1 cellular context compared by ENCODE assay signal in the genomic region with DNA sequence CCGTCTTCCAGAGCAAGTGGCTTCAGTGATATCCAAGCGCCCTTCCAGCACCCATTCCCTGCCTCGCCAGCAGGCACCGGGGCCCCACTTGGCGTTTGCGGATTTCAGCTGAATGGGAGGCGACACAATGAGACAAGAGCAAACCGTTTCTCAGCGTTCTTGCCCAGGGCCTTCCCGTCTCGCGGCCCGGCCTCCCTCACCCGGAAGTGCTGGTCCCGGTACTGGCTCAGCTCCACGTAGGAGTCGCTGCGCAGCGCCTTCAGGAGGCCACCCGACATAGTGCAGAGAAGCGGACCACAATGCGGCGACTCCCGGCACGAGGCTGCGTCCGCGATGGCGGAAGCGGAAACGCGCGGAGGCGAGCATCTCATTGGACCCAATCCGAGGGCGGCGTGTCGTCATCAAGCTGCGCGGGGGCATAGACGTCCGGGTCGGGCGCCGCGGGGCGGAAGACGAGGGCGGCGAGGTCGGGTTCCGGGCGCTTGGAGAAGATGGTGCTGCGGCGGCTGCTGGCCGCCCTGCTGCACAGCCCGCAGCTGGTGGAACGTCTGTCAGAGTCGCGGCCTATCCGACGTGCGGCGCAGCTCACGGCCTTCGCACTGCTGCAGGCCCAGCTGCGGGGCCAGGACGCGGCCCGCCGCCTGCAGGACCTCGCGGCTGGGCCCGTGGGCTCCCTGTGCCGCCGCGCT.
TF ChIP-seq lines count a peak whose summit lies in the region.

Gene NCBP2, minus strand, starts transcription at position 303 of the 689 bp plus-strand sequence. Its CDS starts 25 bp downstream, at position 278.

TF ChIP-seq in WTC11, 78 proteins besides CTCF, POLR2A, EP300 and RAD21 (continued from another document):
- TF ChIP-seq, protein P1, sequence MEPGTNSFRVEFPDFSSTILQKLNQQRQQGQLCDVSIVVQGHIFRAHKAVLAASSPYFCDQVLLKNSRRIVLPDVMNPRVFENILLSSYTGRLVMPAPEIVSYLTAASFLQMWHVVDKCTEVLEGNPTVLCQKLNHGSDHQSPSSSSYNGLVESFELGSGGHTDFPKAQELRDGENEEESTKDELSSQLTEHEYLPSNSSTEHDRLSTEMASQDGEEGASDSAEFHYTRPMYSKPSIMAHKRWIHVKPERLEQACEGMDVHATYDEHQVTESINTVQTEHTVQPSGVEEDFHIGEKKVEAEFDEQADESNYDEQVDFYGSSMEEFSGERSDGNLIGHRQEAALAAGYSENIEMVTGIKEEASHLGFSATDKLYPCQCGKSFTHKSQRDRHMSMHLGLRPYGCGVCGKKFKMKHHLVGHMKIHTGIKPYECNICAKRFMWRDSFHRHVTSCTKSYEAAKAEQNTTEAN (CRISPR knock-in tag; IDR thresholded peaks at IDR 0.05): peak; percentile 83; the same call in 1 of the 2 replicates
- peak; percentile 98 for TF ChIP-seq ARID4B (CRISPR knock-in tag; IDR thresholded peaks at IDR 0.05; ENCODE audit: borderline replicate concordance)
- peak; percentile 89 for TF ChIP-seq GABPB1 (CRISPR knock-in tag; IDR thresholded peaks at IDR 0.05)
- TF ChIP-seq NFYB (CRISPR knock-in tag; conservative IDR thresholded peaks at IDR 0.05; ENCODE audit: low read depth): peak; percentile 92
- TF ChIP-seq FOXK1 (CRISPR knock-in tag; IDR thresholded peaks at IDR 0.05): peak; percentile 98
- peak; percentile 91; the same call in 1 of the 2 replicates for TF ChIP-seq CREB1 (CRISPR knock-in tag; IDR thresholded peaks at IDR 0.05)
- no peak for TF ChIP-seq ATF3 (CRISPR knock-in tag; conservative IDR thresholded peaks at IDR 0.05)
- TF ChIP-seq, protein P2, sequence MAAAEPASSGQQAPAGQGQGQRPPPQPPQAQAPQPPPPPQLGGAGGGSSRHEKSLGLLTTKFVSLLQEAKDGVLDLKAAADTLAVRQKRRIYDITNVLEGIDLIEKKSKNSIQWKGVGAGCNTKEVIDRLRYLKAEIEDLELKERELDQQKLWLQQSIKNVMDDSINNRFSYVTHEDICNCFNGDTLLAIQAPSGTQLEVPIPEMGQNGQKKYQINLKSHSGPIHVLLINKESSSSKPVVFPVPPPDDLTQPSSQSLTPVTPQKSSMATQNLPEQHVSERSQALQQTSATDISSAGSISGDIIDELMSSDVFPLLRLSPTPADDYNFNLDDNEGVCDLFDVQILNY (CRISPR knock-in tag; IDR thresholded peaks at IDR 0.05): no peak
- no peak for TF ChIP-seq NFATC4 (CRISPR knock-in tag; IDR thresholded peaks at IDR 0.05)
- TF ChIP-seq TEAD1 (CRISPR knock-in tag; IDR thresholded peaks at IDR 0.05): peak; percentile 96
- no peak for TF ChIP-seq SOX15 (CRISPR knock-in tag; IDR thresholded peaks at IDR 0.05)
- no peak for TF ChIP-seq GTF2I (CRISPR knock-in tag; conservative IDR thresholded peaks at IDR 0.05)
- peak; percentile 92; the same call in 1 of the 2 replicates for TF ChIP-seq TP53 (CRISPR knock-in tag; IDR thresholded peaks at IDR 0.05)
- no peak for TF ChIP-seq IRF2 (CRISPR knock-in tag; IDR thresholded peaks at IDR 0.05; ENCODE audit: borderline replicate concordance, low read depth)
- 0 out of 2 replicates have a peak, but pooled peaks have one; percentile 9 for TF ChIP-seq ZNF281 (CRISPR knock-in tag; IDR thresholded peaks at IDR 0.05)
- TF ChIP-seq, protein P3, sequence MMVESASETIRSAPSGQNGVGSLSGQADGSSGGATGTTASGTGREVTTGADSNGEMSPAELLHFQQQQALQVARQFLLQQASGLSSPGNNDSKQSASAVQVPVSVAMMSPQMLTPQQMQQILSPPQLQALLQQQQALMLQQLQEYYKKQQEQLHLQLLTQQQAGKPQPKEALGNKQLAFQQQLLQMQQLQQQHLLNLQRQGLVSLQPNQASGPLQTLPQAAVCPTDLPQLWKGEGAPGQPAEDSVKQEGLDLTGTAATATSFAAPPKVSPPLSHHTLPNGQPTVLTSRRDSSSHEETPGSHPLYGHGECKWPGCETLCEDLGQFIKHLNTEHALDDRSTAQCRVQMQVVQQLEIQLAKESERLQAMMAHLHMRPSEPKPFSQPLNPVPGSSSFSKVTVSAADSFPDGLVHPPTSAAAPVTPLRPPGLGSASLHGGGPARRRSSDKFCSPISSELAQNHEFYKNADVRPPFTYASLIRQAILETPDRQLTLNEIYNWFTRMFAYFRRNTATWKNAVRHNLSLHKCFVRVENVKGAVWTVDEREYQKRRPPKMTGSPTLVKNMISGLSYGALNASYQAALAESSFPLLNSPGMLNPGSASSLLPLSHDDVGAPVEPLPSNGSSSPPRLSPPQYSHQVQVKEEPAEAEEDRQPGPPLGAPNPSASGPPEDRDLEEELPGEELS (CRISPR knock-in tag; IDR thresholded peaks at IDR 0.05): peak; percentile 93; the same call in 1 of the 2 replicates
- TF ChIP-seq, protein P4, sequence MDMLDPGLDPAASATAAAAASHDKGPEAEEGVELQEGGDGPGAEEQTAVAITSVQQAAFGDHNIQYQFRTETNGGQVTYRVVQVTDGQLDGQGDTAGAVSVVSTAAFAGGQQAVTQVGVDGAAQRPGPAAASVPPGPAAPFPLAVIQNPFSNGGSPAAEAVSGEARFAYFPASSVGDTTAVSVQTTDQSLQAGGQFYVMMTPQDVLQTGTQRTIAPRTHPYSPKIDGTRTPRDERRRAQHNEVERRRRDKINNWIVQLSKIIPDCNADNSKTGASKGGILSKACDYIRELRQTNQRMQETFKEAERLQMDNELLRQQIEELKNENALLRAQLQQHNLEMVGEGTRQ (CRISPR knock-in tag; IDR thresholded peaks at IDR 0.05): peak; percentile 52; the same call in 1 of the 2 replicates
- TF ChIP-seq TCF7 (CRISPR knock-in tag; IDR thresholded peaks at IDR 0.05; ENCODE audit: low read depth): peak; percentile 76; the same call in 1 of the 2 replicates
